In the genomic region with DNA sequence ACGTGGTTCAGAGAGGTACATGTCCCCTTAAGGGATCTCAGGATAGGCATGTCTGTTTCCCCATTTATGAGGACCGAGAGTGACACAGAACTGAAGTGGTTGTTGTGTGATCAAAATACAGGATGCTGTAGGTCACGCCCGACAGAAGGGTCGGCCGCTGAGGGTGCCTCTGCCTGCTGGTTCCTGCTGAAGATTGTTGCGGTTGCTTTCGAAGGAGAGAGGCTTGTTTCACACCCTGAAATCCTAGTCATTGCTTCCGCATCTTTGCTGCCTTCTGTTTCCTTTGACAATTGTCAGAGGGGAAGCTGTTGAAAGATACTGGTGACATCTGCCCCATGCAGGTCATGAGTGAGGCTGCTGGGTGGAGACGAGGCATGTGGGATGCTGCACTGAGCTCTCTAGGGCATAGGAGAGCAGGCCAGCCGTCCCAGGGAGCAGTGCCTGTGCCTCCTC, we compare ENCODE assay signal across 9 cellular contexts. TPM values are rescaled to one million over a fixed set of nuclear protein-coding genes. Genes with fewer than 3 reads are reported as not detected.
DNase-seq lines count a peak whose midpoint lies in the region; ATAC-seq and TF ChIP-seq lines count a peak whose summit lies in the region.
"Had no signal": no experiment of that assay in that cellular context is flagged by ENCODE, and none has a peak within 500 bp of the region (broad histone marks: within the 10 kb centered on the region; RNA-seq: fewer than 3 reads in every experiment).

No MANE protein-coding gene starts in this region.

- peak overlapping the region in 2 of 10 donors; percentile 15 to 87 for H3K27ac ChIP-seq in heart right ventricle
- H3K27ac ChIP-seq: parathyroid adenoma had no signal

- ATAC-seq in GM18499 (IDR thresholded peaks at IDR 0.05; ENCODE audit: insufficient read depth, unreplicated experiment) = peak; percentile 59
- peak; percentile 37 for ATAC-seq in HG03280 (IDR thresholded peaks at IDR 0.05; ENCODE audit: unreplicated experiment)
- ATAC-seq in heart right ventricle = peak in 6 of 8 donors; percentile 10 to 35 (median 26)

- H3K36me3 ChIP-seq in heart right ventricle = peaks cover 0 to 39% (median 0%) of the 10 kb centered on the region in 9 donors

- H3K9me3 ChIP-seq in heart right ventricle = no peaks in the 10 kb centered on the region

- peak; percentile 29 to 35 for DNase-seq in activated CD4-positive, alpha-beta T cell treated with anti-CD3 and anti-CD28 coated beads, Interleukin-2, amount 50 U/mL, for 4 hours
- DNase-seq in heart right ventricle (peak in 1 of 2 donors; percentile 38), cerebellum (ENCODE audit: low spot score) (no peak), NCI-H69 (lab: John Stamatoyannopoulos, UW) (no peak)
- peak; percentile 62 for DNase-seq in stimulated activated naive CD4-positive, alpha-beta T cell treated with Interleukin-2 at 50 U/mL for 16 hours (lab: John Stamatoyannopoulos, UW)
- DNase-seq in NK-92 treated with Interleukin-12 subunit alpha and Interleukin-12 subunit beta, amount 100 ng/mL, for 24 hours (lab: John Stamatoyannopoulos, UW) = no peak

- TF ChIP-seq CTCF in heart right ventricle (IDR thresholded peaks at IDR 0.05) = no peak

- no peak overlapping the region for H3K4me3 ChIP-seq in heart right ventricle

- intact Hi-C loops in heart right ventricle (cut with DNase I) = loop anchor here in 3 of 10 donors (5.0 kb wide), 2 partner anchors 33 to 38 kb away; a partner anchor contains a TSS

- H3K27me3 ChIP-seq in heart right ventricle = no peaks in the 10 kb centered on the region

- WGBS in heart right ventricle, 2 donors = 67 to 77% methylated on average over 11 of the region's 11 CpGs

- H3K4me1 ChIP-seq in heart right ventricle = peaks cover 4 to 65% (median 18%) of the 10 kb centered on the region in 9 donors

RNA-seq across cellular contexts. Expression of a gene that starts 3.8 kb away (rescaled TPM):
- total RNA-seq in heart right ventricle (10 to 100 TPM; 10.6 to 25.9 (median 17.0) TPM), cerebellum (22.0 TPM)
- polyA plus RNA-seq in heart right ventricle = 10 to 100 TPM; 33.6 to 42.9 TPM

RNA-seq across cellular contexts. Expression of a gene that starts 31.5 kb away (rescaled TPM):
- total RNA-seq in heart right ventricle = 10 to 100 TPM in 6 of 10 donors, 1 to 10 TPM in 4; 6.7 to 33.4 (median 12.7) TPM
- polyA plus RNA-seq in heart right ventricle = 10 to 100 TPM in 1 of 2 donors, 1 to 10 TPM in 1; 6.9 to 24.5 TPM
- 10.3 TPM for total RNA-seq in cerebellum

RNA-seq across cellular contexts. Expression of a gene that starts 42.9 kb away (rescaled TPM):
- 1 to 10 TPM in 9 of 10 donors, under 1 TPM in 1; 0.95 to 2.8 (median 1.6) TPM for total RNA-seq in heart right ventricle
- 1 to 10 TPM in 1 of 2 donors, under 1 TPM in 1; 0.93 to 2.7 TPM for polyA plus RNA-seq in heart right ventricle
- total RNA-seq in cerebellum = 0.82 TPM

Comparison
In these comparisons a context has a peak if more than half of its experiments do, and no peak if none do; other contexts are left out.
1. DNase-seq: peak in activated CD4-positive, alpha-beta T cell treated with anti-CD3 and anti-CD28 coated beads, Interleukin-2, amount 50 U/mL, for 4 hours (2 of 2) and stimulated activated naive CD4-positive, alpha-beta T cell treated with Interleukin-2 at 50 U/mL for 16 hours (single experiment); none in NK-92 treated with Interleukin-12 subunit alpha and Interleukin-12 subunit beta, amount 100 ng/mL, for 24 hours (single experiment), cerebellum (single experiment) and NCI-H69 (single experiment).
2. Peak in every context shown above with its lines, with median percentiles within 50 percentile points of each other: ATAC-seq.